In genomic region chr5:62068554-62068953, GRCh38 we compare ENCODE assay signal across 25 cellular contexts.
DNase-seq lines count a peak whose midpoint lies in the region; ATAC-seq, FAIRE-seq and TF ChIP-seq lines count a peak whose summit lies in the region.
"Had no signal": no experiment of that assay in that cellular context is flagged by ENCODE, and none has a peak within 500 bp of the region (broad histone marks: within the 10 kb centered on the region; RNA-seq: fewer than 3 reads in every experiment).

No MANE protein-coding gene starts in this region.

- no peaks in the 10 kb centered on the region for H3K79me2 ChIP-seq in H9 (ENCODE audit: insufficient read depth, low read length)
- H3K79me2 ChIP-seq in neural progenitor cell (ENCODE audit: low read depth), result no peaks in the 10 kb centered on the region

- no CpG with 5 or more reads among the region's 3 CpGs for WGBS in H9 (ENCODE audit: extremely low coverage, insufficient read length, low lambda C conversion rate)
- WGBS in endodermal cell (ENCODE audit: insufficient coverage in 1 of 2, insufficient read length in 1 of 2), 2 experiments, result 82 to 95% methylated on average over 3 of the region's 3 CpGs

- no peak overlapping the region for H2BK12ac ChIP-seq in H9 (ENCODE audit: insufficient read length, low read depth, low read length)

- H3K27ac ChIP-seq in H9 (ENCODE audit: insufficient read length, low read depth, low read length), result no peak overlapping the region
- H3K27ac ChIP-seq in endodermal cell (ENCODE audit: low read depth, low read length), result no peak overlapping the region
- H3K27ac ChIP-seq in neural progenitor cell, result no peak overlapping the region
- H3K27ac ChIP-seq in kidney (ENCODE audit: low read depth in 2 of 2, low read length in 2 of 2), result no peak overlapping the region
- H3K27ac ChIP-seq: A549; BLaER1 treated with 17β-estradiol and CSF1 and Interleukin-3, amounts not matched to agents 10 nM and 100 nM; GM23248 had no signal

- peaks cover 29 to 33% of the 10 kb centered on the region in 2 experiments for H3K4me1 Mint-ChIP-seq in H9
- peaks cover 13% of the 10 kb centered on the region for H3K4me1 Mint-ChIP-seq in endodermal cell
- peaks cover 10% of the 10 kb centered on the region for H3K4me1 Mint-ChIP-seq in neural progenitor cell
- H3K4me1 Mint-ChIP-seq: CD14-positive monocyte; CD8-positive, alpha-beta memory T cell had no signal

- peaks cover 1% of the 10 kb centered on the region; the same call in 1 of the 2 replicates for H3K27me3 Mint-ChIP-seq in H9 (ENCODE audit: low read depth)
- no peaks in the 10 kb centered on the region for H3K27me3 Mint-ChIP-seq in endodermal cell (ENCODE audit: insufficient read depth)
- H3K27me3 Mint-ChIP-seq in neural progenitor cell (ENCODE audit: insufficient read depth, low read depth), result no peaks in the 10 kb centered on the region

- H3K4me3 Mint-ChIP-seq in H9 (no peak overlapping the region), endodermal cell (no peak overlapping the region), neural progenitor cell (no peak overlapping the region)
- H3K4me3 Mint-ChIP-seq: CD14-positive monocyte; CD4-positive, alpha-beta T cell; CD8-positive, alpha-beta memory T cell had no signal

- H3K9ac ChIP-seq in H9 (ENCODE audit: extremely low read depth, insufficient read length, low read length) (no peak overlapping the region), endodermal cell (ENCODE audit: extremely low read depth, low read length, poor library complexity, severe bottlenecking) (no peak overlapping the region), neural progenitor cell (no peak overlapping the region), kidney (ENCODE audit: low read length in 2 of 2) (no peak overlapping the region)
- H3K9ac ChIP-seq: BLaER1 treated with 17β-estradiol and CSF1 and Interleukin-3, amounts not matched to agents 10 nM and 100 nM; GM23248 had no signal

- peak overlapping the region; percentile 24; the same call in 1 of the 2 replicates for H3K14ac ChIP-seq in H9 (ENCODE audit: insufficient read depth, low read length)

- H2BK15ac ChIP-seq in H9 (ENCODE audit: low read depth, low read length), result no peak overlapping the region

- no peak overlapping the region for H3K4me2 ChIP-seq in H9 (ENCODE audit: insufficient read depth, insufficient read length, low read length)
- no peak overlapping the region for H3K4me2 ChIP-seq in neural progenitor cell
- H3K4me2 ChIP-seq: A549; BLaER1 treated with 17β-estradiol and CSF1 and Interleukin-3, amounts not matched to agents 10 nM and 100 nM had no signal

- H3K4me1 ChIP-seq in H9 (ENCODE audit: insufficient read depth, low read length) (peaks cover 1% of the 10 kb centered on the region; the same call in 1 of the 2 replicates), endodermal cell (ENCODE audit: control insufficient read depth, insufficient read depth, low read length) (no peaks in the 10 kb centered on the region), neural progenitor cell (no peaks in the 10 kb centered on the region), kidney (ENCODE audit: control insufficient read depth in 1 of 2, insufficient read depth in 1 of 2, low read depth in 1 of 2, low read length in 2 of 2) (no peaks in the 10 kb centered on the region)
- H3K4me1 ChIP-seq: A549; BE2C; BLaER1 treated with 17β-estradiol and CSF1 and Interleukin-3, amounts not matched to agents 10 nM and 100 nM; HAP-1 had no signal

- no peaks in the 10 kb centered on the region for H3K79me1 ChIP-seq in H9 (ENCODE audit: insufficient read depth, low read depth, low read length, poor library complexity, severe bottlenecking)

- intact Hi-C loops in kidney (cut with DNase I), result no loop called here

- H2AK5ac ChIP-seq in H9 (ENCODE audit: insufficient read length, low read length), result no peak overlapping the region

- H3F3A ChIP-seq in neural progenitor cell (ENCODE audit: low read depth), result no peaks in the 10 kb centered on the region

- H3K27ac Mint-ChIP-seq in H9 (peak overlapping the region in 2 of 3 experiments; percentile 10 to 14; a peak in 1 of 7 replicates), endodermal cell (no peak overlapping the region), neural progenitor cell (peak overlapping the region; percentile 58)
- H3K27ac Mint-ChIP-seq: CD14-positive monocyte; CD4-positive, alpha-beta T cell; CD8-positive, alpha-beta memory T cell had no signal

- H2BK120ac ChIP-seq in H9 (ENCODE audit: low read depth, low read length, poor library complexity, severe bottlenecking), result no peak overlapping the region

- DNase-seq in H9, result no peak
- peak; percentile 27 for DNase-seq in NCI-H69 (lab: John Stamatoyannopoulos, UW)
- peak; percentile 68 for DNase-seq in endodermal cell
- no peak for DNase-seq in neural progenitor cell (ENCODE audit: low spot score)
- DNase-seq in kidney, result no peak
- DNase-seq: 8988T; ACHN; AML-193; BE2C; CD4-positive, alpha-beta T cell; CD8-positive, alpha-beta memory T cell; DMS 273 treated with DMSO at 0.1 percent for 48 hours; DMS79; EL; GDM1; GM23248 had no signal

- H4K91ac ChIP-seq in H9 (ENCODE audit: insufficient read length, low read depth, low read length), result no peak overlapping the region

- no peak for FAIRE-seq in kidney (lab: Jason Lieb, UNC)
- FAIRE-seq: A549, D721Med, GM12878, GM19239 had no signal

- TF ChIP-seq CTCF in H9 (conservative IDR thresholded peaks at IDR 0.05) (no peak), endodermal cell (conservative IDR thresholded peaks at IDR 0.05) (no peak), neural progenitor cell (IDR thresholded peaks at IDR 0.05) (no peak), kidney (IDR thresholded peaks at IDR 0.05; ENCODE audit: borderline replicate concordance, extremely low read depth, insufficient read depth) (no peak)

- H2BK20ac ChIP-seq in H9 (ENCODE audit: low read depth, low read length, poor library complexity, severe bottlenecking), result no peak overlapping the region

- no peak overlapping the region for H3K18ac ChIP-seq in H9 (ENCODE audit: insufficient read length, low read depth, low read length)

- no peaks in the 10 kb centered on the region for H3K23me2 ChIP-seq in H9 (ENCODE audit: insufficient read length, low read depth, low read length, poor library complexity, severe bottlenecking)

- no peak overlapping the region for H3T11ph ChIP-seq in H9 (ENCODE audit: low read length)

- no peak overlapping the region for H4K8ac ChIP-seq in H9 (replicated peaks; ENCODE audit: insufficient read length, low read depth, low read length)

- no peak overlapping the region for H3K4me3 ChIP-seq in endodermal cell (ENCODE audit: low read length)
- no peak overlapping the region for H3K4me3 ChIP-seq in neural progenitor cell
- no peak overlapping the region for H3K4me3 ChIP-seq in kidney (ENCODE audit: low read length in 2 of 2)
- H3K4me3 ChIP-seq: A549; BLaER1 treated with 17β-estradiol and CSF1 and Interleukin-3, amounts not matched to agents 10 nM and 100 nM; GM12878; GM23248; HAP-1 had no signal

- H3K36me3 Mint-ChIP-seq in H9 (ENCODE audit: insufficient read depth in 1 of 3, low read depth in 3 of 3) (no peaks in the 10 kb centered on the region; a peak in 1 of 7 replicates), endodermal cell (ENCODE audit: low read depth) (no peaks in the 10 kb centered on the region), neural progenitor cell (no peaks in the 10 kb centered on the region)
- H3K36me3 Mint-ChIP-seq: CD14-positive monocyte; CD8-positive, alpha-beta memory T cell had no signal

- H2AFZ ChIP-seq in H9 (ENCODE audit: low read length) (no peak overlapping the region), neural progenitor cell (replicated peaks) (no peak overlapping the region)
- H2AFZ ChIP-seq: GM23248 had no signal

- no peaks in the 10 kb centered on the region for H3K27me3 ChIP-seq in H9 (ENCODE audit: insufficient read depth, low read length)
- no peaks in the 10 kb centered on the region for H3K27me3 ChIP-seq in endodermal cell (ENCODE audit: control insufficient read depth, insufficient read depth, low read length, poor library complexity, severe bottlenecking)
- no peaks in the 10 kb centered on the region for H3K27me3 ChIP-seq in neural progenitor cell
- H3K27me3 ChIP-seq: BE2C; BLaER1 treated with 17β-estradiol and CSF1 and Interleukin-3, amounts not matched to agents 10 nM and 100 nM had no signal

- H2BK5ac ChIP-seq in H9 (ENCODE audit: insufficient read length, low read length), result no peak overlapping the region

- no peak overlapping the region for H3K56ac ChIP-seq in H9 (ENCODE audit: insufficient read length, low read depth, low read length)

- H3K4ac ChIP-seq in H9 (ENCODE audit: low read depth, low read length), result no peak overlapping the region

- H3K9me3 ChIP-seq in H9 (ENCODE audit: control insufficient read depth, low read depth, low read length) (no peaks in the 10 kb centered on the region), endodermal cell (ENCODE audit: control insufficient read depth, low read length) (no peaks in the 10 kb centered on the region), neural progenitor cell (ENCODE audit: low read depth) (no peaks in the 10 kb centered on the region), kidney (ENCODE audit: control insufficient read depth in 1 of 2, low read length in 2 of 2) (no peaks in the 10 kb centered on the region)
- H3K9me3 ChIP-seq: A549; BE2C; BLaER1 treated with 17β-estradiol and CSF1 and Interleukin-3, amounts not matched to agents 10 nM and 100 nM; HAP-1 had no signal

- H3K36me3 ChIP-seq in endodermal cell (ENCODE audit: control insufficient read depth, insufficient read depth, low read length), result no peaks in the 10 kb centered on the region
- H3K36me3 ChIP-seq in neural progenitor cell, result no peaks in the 10 kb centered on the region
- H3K36me3 ChIP-seq in kidney (ENCODE audit: control insufficient read depth in 1 of 2, insufficient read depth in 2 of 2, low read length in 2 of 2), result no peaks in the 10 kb centered on the region
- H3K36me3 ChIP-seq: BE2C; BLaER1 treated with 17β-estradiol and CSF1 and Interleukin-3, amounts not matched to agents 10 nM and 100 nM; HAP-1 had no signal

- H3K9me3 Mint-ChIP-seq in H9 (no peaks in the 10 kb centered on the region; a peak in 1 of 5 replicates), endodermal cell (no peaks in the 10 kb centered on the region), neural progenitor cell (no peaks in the 10 kb centered on the region)
- H3K9me3 Mint-ChIP-seq: CD4-positive, alpha-beta T cell; CD8-positive, alpha-beta memory T cell had no signal

- H3K23ac ChIP-seq in H9 (ENCODE audit: insufficient read length, low read depth, low read length), result no peak overlapping the region

- ATAC-seq in GM21447 (IDR thresholded peaks at IDR 0.05; ENCODE audit: unreplicated experiment) (no peak), GM21576 (IDR thresholded peaks at IDR 0.05; ENCODE audit: unreplicated experiment) (no peak)
- ATAC-seq: A549, GM12878 had no signal

- no peaks in the 10 kb centered on the region for H4K20me1 ChIP-seq in H9 (ENCODE audit: control insufficient read depth, insufficient read depth, insufficient read length)
- H4K20me1 ChIP-seq in neural progenitor cell (ENCODE audit: low read depth), result no peaks in the 10 kb centered on the region
- H4K20me1 ChIP-seq: BLaER1 treated with 17β-estradiol and CSF1 and Interleukin-3, amounts not matched to agents 10 nM and 100 nM had no signal

- no peak overlapping the region for H4K5ac ChIP-seq in H9 (ENCODE audit: insufficient read length, low read depth, low read length)

Comparison
In these comparisons a context has a peak if more than half of its experiments do, and no peak if none do; other contexts are left out.
1. DNase-seq: peak in NCI-H69 (single experiment) and endodermal cell (single experiment); none in H9 (single experiment), neural progenitor cell (single experiment) and kidney (single experiment).